In the genomic region with DNA sequence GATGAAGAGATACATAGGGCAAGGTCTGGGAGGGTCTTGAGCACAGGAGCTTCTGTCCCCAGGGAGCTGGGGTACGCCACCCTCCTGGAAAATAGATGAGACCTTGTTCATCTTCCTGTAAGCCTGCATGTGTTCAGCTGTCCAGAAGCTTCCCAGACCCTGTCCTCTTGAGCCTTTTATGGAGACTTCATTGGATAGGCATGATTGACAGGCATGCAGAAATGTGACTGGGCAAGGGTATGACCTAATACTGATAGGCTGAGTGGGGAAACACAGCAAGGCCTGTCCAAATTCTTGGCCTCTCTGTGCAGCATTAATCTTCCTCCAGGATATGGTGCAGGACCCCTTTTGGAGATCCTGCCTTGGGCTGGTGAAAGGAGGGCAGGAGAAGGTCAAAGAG, we compare ENCODE assay signal across 27 cellular contexts.
"Had no signal": no experiment of that assay in that cellular context is flagged by ENCODE, and none has a peak within 500 bp of the region (broad histone marks: within the 10 kb centered on the region; RNA-seq: fewer than 3 reads in every experiment).

No MANE protein-coding gene starts in this region.

- ATAC-seq: left lobe of liver, lower lobe of right lung, psoas muscle had no signal

- H3K27ac Mint-ChIP-seq: dendritic cell treated with granulocyte-macrophage colony-stimulating factor and Interleukin-4, amounts not matched to agents 40 ng/mL and 50 ng/mL, for 4 days; nephron had no signal

- DNase-seq: cerebellar nuclear complex; esophagus squamous epithelium; foreskin fibroblast; head of caudate nucleus; hypothalamus; kidney glomerular epithelial cell; lower lobe of right lung; mesenchymal stem cell; midbrain; naive B cell; occipital lobe; pancreas; psoas muscle; retina; sigmoid colon; small intestine; stimulated activated CD4-positive, alpha-beta T cell treated with anti-CD3 and anti-CD28 coated beads, Interleukin-12 subunit alpha, Interleukin-12 subunit beta, amount 100 ng/mL, for 4 hours; stimulated activated naive CD4-positive, alpha-beta T cell; stomach; substantia nigra; transverse colon had no signal

- H3K9me3 Mint-ChIP-seq: dendritic cell treated with granulocyte-macrophage colony-stimulating factor and Interleukin-4, amounts not matched to agents 40 ng/mL and 50 ng/mL, for 4 days; naive B cell; nephron had no signal

- H3K4me1 Mint-ChIP-seq: nephron had no signal

- H3K4me3 ChIP-seq: esophagus squamous epithelium, lower lobe of right lung, pancreas, psoas muscle, sigmoid colon, stomach, thoracic aorta, transverse colon had no signal

- FAIRE-seq: colon, islet of Langerhans, pancreas, small intestine had no signal

- H3K27me3 Mint-ChIP-seq: dendritic cell treated with granulocyte-macrophage colony-stimulating factor and Interleukin-4, amounts not matched to agents 40 ng/mL and 50 ng/mL, for 4 days; naive B cell had no signal

- H3K4me1 ChIP-seq: esophagus squamous epithelium, lower lobe of right lung, pancreas had no signal

- H3K9me3 ChIP-seq: esophagus squamous epithelium, lower lobe of right lung, pancreas, psoas muscle, sigmoid colon, stomach, thoracic aorta, transverse colon had no signal

- H3K27ac ChIP-seq: esophagus squamous epithelium, lower lobe of right lung, pancreas, psoas muscle, sigmoid colon, stomach, thoracic aorta, transverse colon had no signal

- H3K4me3 Mint-ChIP-seq: dendritic cell treated with granulocyte-macrophage colony-stimulating factor and Interleukin-4, amounts not matched to agents 40 ng/mL and 50 ng/mL, for 4 days; naive B cell; nephron had no signal

- H3K27me3 ChIP-seq: esophagus squamous epithelium, pancreas, sigmoid colon, stomach, transverse colon had no signal
